ENCODE assay signal across 15 cellular contexts in genomic region chr7:128341733-128342132, GRCh38. TPM values are rescaled to one million over a fixed set of nuclear protein-coding genes. Genes with fewer than 3 reads are reported as not detected.
A peak's percentile ranks its signal among the peaks of the same experiment; 100 is the strongest.
DNase-seq lines count a peak whose midpoint lies in the region; ATAC-seq, FAIRE-seq and TF ChIP-seq lines count a peak whose summit lies in the region.
"Had no signal": no experiment of that assay in that cellular context is flagged by ENCODE, and none has a peak within 500 bp of the region (broad histone marks: within the 10 kb centered on the region; RNA-seq: fewer than 3 reads in every experiment).

No MANE protein-coding gene starts in this region.

- H2AFZ ChIP-seq in KMS-11 (ENCODE audit: low read depth) (no peak overlapping the region), astrocyte (ENCODE audit: low read depth, low read length) (no peak overlapping the region), neural progenitor cell (replicated peaks) (no peak overlapping the region)

- H3K9me3 ChIP-seq in astrocyte (ENCODE audit: insufficient read depth, low read depth, low read length) (no peaks in the 10 kb centered on the region), neural progenitor cell (ENCODE audit: low read depth) (no peaks in the 10 kb centered on the region)
- H3K9me3 ChIP-seq: lower lobe of right lung had no signal

- H3K4me1 Mint-ChIP-seq in T-helper 1 cell treated with Interleukin-12 subunit alpha and Interleukin-12 subunit beta and Interleukin-4 antibody, amounts not matched to agents 30 μg/mL and 1 μg/mL, for 36 hours (ENCODE audit: low read depth) = peaks cover 19% of the 10 kb centered on the region
- H3K4me1 Mint-ChIP-seq in astrocyte (ENCODE audit: low read depth, unreplicated experiment) (peaks cover 10% of the 10 kb centered on the region), neural progenitor cell (peaks cover 19% of the 10 kb centered on the region)

- H3K27me3 Mint-ChIP-seq in T-helper 1 cell treated with Interleukin-12 subunit alpha and Interleukin-12 subunit beta and Interleukin-4 antibody, amounts not matched to agents 30 μg/mL and 1 μg/mL, for 36 hours (ENCODE audit: low read depth) = no peaks in the 10 kb centered on the region
- H3K27me3 Mint-ChIP-seq in astrocyte (ENCODE audit: low read depth, unreplicated experiment) (no peaks in the 10 kb centered on the region), neural progenitor cell (ENCODE audit: insufficient read depth, low read depth) (no peaks in the 10 kb centered on the region)

- H3K27me3 ChIP-seq in KMS-11 (ENCODE audit: insufficient read depth, low read depth) (no peaks in the 10 kb centered on the region), astrocyte (ENCODE audit: insufficient read depth, low read length) (no peaks in the 10 kb centered on the region), neural progenitor cell (no peaks in the 10 kb centered on the region)

- H3K27ac ChIP-seq in KMS-11 = no peak overlapping the region
- no peak overlapping the region for H3K27ac ChIP-seq in astrocyte (ENCODE audit: low read depth, low read length)
- no peak overlapping the region for H3K27ac ChIP-seq in neural progenitor cell
- H3K27ac ChIP-seq: lower lobe of right lung had no signal

- no peaks in the 10 kb centered on the region for H3K9me3 Mint-ChIP-seq in T-helper 1 cell treated with Interleukin-12 subunit alpha and Interleukin-12 subunit beta and Interleukin-4 antibody, amounts not matched to agents 30 μg/mL and 1 μg/mL, for 36 hours
- H3K9me3 Mint-ChIP-seq in astrocyte (ENCODE audit: unreplicated experiment) (no peaks in the 10 kb centered on the region), neural progenitor cell (no peaks in the 10 kb centered on the region)

- H3K9ac ChIP-seq in KMS-11 (no peak overlapping the region), astrocyte (ENCODE audit: low read length) (no peak overlapping the region), neural progenitor cell (no peak overlapping the region)

- WGBS in lower leg skin, 2 donors = 85% methylated on average over 6 of the region's 6 CpGs

- H4K20me1 ChIP-seq in KMS-11 (ENCODE audit: insufficient read depth) = 0 out of 2 replicates have a peak, but pooled peaks cover 4% of the 10 kb centered on the region
- peaks cover 29% of the 10 kb centered on the region for H4K20me1 ChIP-seq in astrocyte (ENCODE audit: insufficient read depth, low read length)
- H4K20me1 ChIP-seq in neural progenitor cell (ENCODE audit: low read depth) = peaks cover 13% of the 10 kb centered on the region

- intact Hi-C loops in lower leg skin (cut with DNase I; ENCODE audit: low total_unique reads) = no loop called here

- ATAC-seq in GM21619 (IDR thresholded peaks at IDR 0.05; ENCODE audit: unreplicated experiment) = no peak
- no peak for ATAC-seq in HG02852 (IDR thresholded peaks at IDR 0.05; ENCODE audit: unreplicated experiment)
- ATAC-seq: lower lobe of right lung had no signal

- H3K4me1 ChIP-seq in KMS-11 (ENCODE audit: low read depth, poor library complexity, severe bottlenecking) = peaks cover 27% of the 10 kb centered on the region
- H3K4me1 ChIP-seq in astrocyte (ENCODE audit: insufficient read depth, low read length) = peaks cover 5% of the 10 kb centered on the region
- peaks cover 3% of the 10 kb centered on the region for H3K4me1 ChIP-seq in neural progenitor cell

- no peak overlapping the region for H3K27ac Mint-ChIP-seq in T-helper 1 cell treated with Interleukin-12 subunit alpha and Interleukin-12 subunit beta and Interleukin-4 antibody, amounts not matched to agents 30 μg/mL and 1 μg/mL, for 36 hours
- H3K27ac Mint-ChIP-seq in astrocyte (ENCODE audit: unreplicated experiment) = no peak overlapping the region
- no peak overlapping the region for H3K27ac Mint-ChIP-seq in neural progenitor cell

- peak overlapping the region; percentile 94 for H3K4me3 Mint-ChIP-seq in T-helper 1 cell treated with Interleukin-12 subunit alpha and Interleukin-12 subunit beta and Interleukin-4 antibody, amounts not matched to agents 30 μg/mL and 1 μg/mL, for 36 hours
- H3K4me3 Mint-ChIP-seq in astrocyte (ENCODE audit: unreplicated experiment) (peak overlapping the region; percentile 95), neural progenitor cell (peak overlapping the region; percentile 84)

- H3K4me2 ChIP-seq in KMS-11 (peak overlapping the region; percentile 90; the same call in 1 of the 2 replicates), astrocyte (ENCODE audit: low read length) (peak overlapping the region; percentile 96), neural progenitor cell (peak overlapping the region; percentile 89)

- DNase-seq in T-helper 1 cell (no peak), astrocyte (ENCODE audit: low read depth) (no peak), neural progenitor cell (ENCODE audit: low spot score) (no peak), lower leg skin (ENCODE audit: low spot score in 2 of 2) (no peak)
- DNase-seq: 8988T, IMR-90, lower lobe of right lung, NCI-H2029 treated with DMSO at 0.1 percent for 48 hours had no signal

- TF ChIP-seq CTCF in KMS-11 (conservative IDR thresholded peaks at IDR 0.05; ENCODE audit: low read depth, low read length) = no peak
- TF ChIP-seq CTCF in astrocyte (IDR thresholded peaks at IDR 0.05; ENCODE audit: insufficient read depth, low read depth, low read length) = no peak
- no peak for TF ChIP-seq CTCF in neural progenitor cell (IDR thresholded peaks at IDR 0.05)
- no peak for TF ChIP-seq CTCF in lower leg skin (IDR thresholded peaks at IDR 0.05)

- peaks cover 7% of the 10 kb centered on the region for H3F3A ChIP-seq in neural progenitor cell (ENCODE audit: low read depth)

- no peak overlapping the region for H3K4me3 ChIP-seq in KMS-11 (IDR thresholded peaks at IDR 0.05; ENCODE audit: insufficient read depth, low read depth, low read length)
- H3K4me3 ChIP-seq in astrocyte (ENCODE audit: insufficient read depth, low read depth, low read length) = no peak overlapping the region
- H3K4me3 ChIP-seq in neural progenitor cell = no peak overlapping the region
- no peak overlapping the region for H3K4me3 ChIP-seq in lower leg skin (ENCODE audit: low read depth, poor library complexity, severe bottlenecking)

- H3K79me2 ChIP-seq in KMS-11 (ENCODE audit: insufficient read depth, low read depth) = peaks cover 43% of the 10 kb centered on the region
- H3K79me2 ChIP-seq in astrocyte (ENCODE audit: insufficient read depth, low read length) = peaks cover 43% of the 10 kb centered on the region
- H3K79me2 ChIP-seq in neural progenitor cell (ENCODE audit: low read depth) = peaks cover 38% of the 10 kb centered on the region

- FAIRE-seq in astrocyte (lab: Jason Lieb, UNC) = no peak
- FAIRE-seq: bronchial epithelial cell had no signal

- H3K36me3 Mint-ChIP-seq in T-helper 1 cell treated with Interleukin-12 subunit alpha and Interleukin-12 subunit beta and Interleukin-4 antibody, amounts not matched to agents 30 μg/mL and 1 μg/mL, for 36 hours (ENCODE audit: low read depth) = peaks cover 10% of the 10 kb centered on the region
- H3K36me3 Mint-ChIP-seq in astrocyte (ENCODE audit: low read depth, unreplicated experiment) (peaks cover 4% of the 10 kb centered on the region), neural progenitor cell (peaks cover 12% of the 10 kb centered on the region)

- TF ChIP-seq POLR2A in lower leg skin (IDR thresholded peaks at IDR 0.05) = no peak

- H3K36me3 ChIP-seq in KMS-11 (ENCODE audit: insufficient read depth) (peaks cover 21% of the 10 kb centered on the region; the same call in 1 of the 2 replicates), astrocyte (ENCODE audit: insufficient read depth, low read length) (peaks cover 19% of the 10 kb centered on the region), neural progenitor cell (peaks cover 6% of the 10 kb centered on the region)

RNA-seq across cellular contexts. Expression of gene RBM28, which starts 2.0 kb away (rescaled TPM):
- total RNA-seq in astrocyte (37.3 and 40.2 TPM in 2 replicates), neural progenitor cell (ENCODE audit: low replicate concordance) (33.4 and 33.5 TPM in 2 replicates), lower leg skin (10 to 100 TPM; 15.4 to 42.7 (median 19.1) TPM)

RNA-seq across cellular contexts. Expression of gene PRRT4, which starts 19.8 kb away (rescaled TPM):
- 0.62 and 0.93 TPM in 2 replicates for total RNA-seq in astrocyte
- total RNA-seq in neural progenitor cell (ENCODE audit: low replicate concordance) = 0.68 TPM in 1 of 2 replicates, not detected in the other
- 1 to 10 TPM; 1.3 to 4.5 (median 1.9) TPM for total RNA-seq in lower leg skin
- total RNA-seq: IMR-90; renal cortical epithelial cell; T-helper 1 cell treated with Interleukin-12 subunit alpha and Interleukin-12 subunit beta and Interleukin-4 antibody, amounts not matched to agents 30 ng/mL and 1 ng/mL, for 36 hours had no signal
